In genomic region chr1:211653907-211654553, GRCh38 we compare ENCODE assay signal across 15 cellular contexts. TPM values are rescaled to one million over a fixed set of nuclear protein-coding genes. Genes with fewer than 3 reads are reported as not detected.
DNase-seq lines count a peak whose midpoint lies in the region; ATAC-seq and TF ChIP-seq lines count a peak whose summit lies in the region.
"Had no signal": no experiment of that assay in that cellular context is flagged by ENCODE, and none has a peak within 500 bp of the region (broad histone marks: within the 10 kb centered on the region; RNA-seq: fewer than 3 reads in every experiment).

No MANE protein-coding gene starts in this region.

- H3K9me3 ChIP-seq in trophoblast cell (ENCODE audit: insufficient read depth, low read depth, low read length) (peaks cover 2% of the 10 kb centered on the region), BE2C (no peaks in the 10 kb centered on the region), SK-N-SH (no peaks in the 10 kb centered on the region)
- H3K9me3 ChIP-seq: ascending aorta, gastrocnemius medialis, testis had no signal

- H3K4me3 ChIP-seq in trophoblast cell (ENCODE audit: low read depth, low read length) (no peak overlapping the region), BE2C (ENCODE audit: low read depth, low read length) (no peak overlapping the region), SK-N-SH (ENCODE audit: low read depth in 2 of 2, low read length in 1 of 2) (no peak overlapping the region)
- H3K4me3 ChIP-seq: gastrocnemius medialis had no signal

- no peaks in the 10 kb centered on the region for H3K9me2 ChIP-seq in SK-N-SH

- H3K4ac ChIP-seq in trophoblast cell (ENCODE audit: low read depth, low read length) = no peak overlapping the region

- peak overlapping the region; percentile 14 for H3K9ac ChIP-seq in trophoblast cell (ENCODE audit: low read length)
- no peak overlapping the region for H3K9ac ChIP-seq in SK-N-SH

- TF ChIP-seq CTCF in BE2C (IDR thresholded peaks at IDR 0.05; ENCODE audit: low read depth, low read length) (no peak), SK-N-SH (IDR thresholded peaks at IDR 0.05) (no peak)

- DNase-seq in EH (ENCODE audit: low read depth) (peak; percentile 63), RKO (ENCODE audit: low spot score) (peak; percentile 31), fibroblast of gingiva (ENCODE audit: low read depth) (peak; percentile 29), trophoblast cell (no peak), BE2C (no peak), activated T-cell treated with anti-CD3 and anti-CD28 coated beads for 4 hours (no peak), SK-N-SH (no peak)
- DNase-seq: activated CD4-positive, alpha-beta T cell treated with anti-CD3 and anti-CD28 coated beads, Interleukin-2, amount 50 U/mL, for 1 hour; gastrocnemius medialis; NCI-H1417 treated with DMSO at 0.1 percent for 48 hours; NCI-H510A; testis had no signal

- H3K18ac ChIP-seq in trophoblast cell (ENCODE audit: low read length) = no peak overlapping the region

- no peaks in the 10 kb centered on the region for H4K20me1 ChIP-seq in SK-N-SH (ENCODE audit: insufficient read depth)

- no peak for TF ChIP-seq RAD21 in SK-N-SH (IDR thresholded peaks at IDR 0.05; ENCODE audit: low read length)

- H3F3A ChIP-seq in SK-N-SH (replicated peaks; ENCODE audit: insufficient read depth) = no peaks in the 10 kb centered on the region

- peak overlapping the region; percentile 4 for H2BK12ac ChIP-seq in trophoblast cell (ENCODE audit: low read length)

- H4K8ac ChIP-seq in trophoblast cell (ENCODE audit: low read depth, low read length) = no peak overlapping the region

- no peak overlapping the region for H4K91ac ChIP-seq in trophoblast cell (ENCODE audit: low read depth, low read length)

- H3K79me2 ChIP-seq in trophoblast cell (ENCODE audit: control insufficient read depth, insufficient read depth, low read length, poor library complexity) (no peaks in the 10 kb centered on the region), SK-N-SH (ENCODE audit: insufficient read depth) (no peaks in the 10 kb centered on the region)

- no peak for ATAC-seq in GM18858 (IDR thresholded peaks at IDR 0.05; ENCODE audit: unreplicated experiment)

- no peak overlapping the region for H2BK5ac ChIP-seq in trophoblast cell (ENCODE audit: low read depth, low read length, poor library complexity)

- H3K23ac ChIP-seq in trophoblast cell (ENCODE audit: low read length) = no peak overlapping the region

- H3K27ac ChIP-seq in trophoblast cell (ENCODE audit: low read depth, low read length) = no peak overlapping the region
- H3K27ac ChIP-seq in SK-N-SH (ENCODE audit: low read depth in 2 of 2, low read length in 1 of 2) = no peak overlapping the region
- H3K27ac ChIP-seq: ascending aorta, C4-2B, gastrocnemius medialis, testis had no signal

- no peaks in the 10 kb centered on the region for H3K79me1 ChIP-seq in trophoblast cell (ENCODE audit: low read length)

- H2AFZ ChIP-seq in trophoblast cell (ENCODE audit: insufficient read depth, low read length, poor library complexity) (no peak overlapping the region), SK-N-SH (ENCODE audit: low read depth) (no peak overlapping the region)

- TF ChIP-seq EP300 in SK-N-SH (IDR thresholded peaks at IDR 0.05; ENCODE audit: borderline replicate concordance in 1 of 2, low read depth in 1 of 2, low read length in 1 of 2) = no peak

- H3K4me2 ChIP-seq in trophoblast cell (ENCODE audit: low read length) (no peak overlapping the region), SK-N-SH (no peak overlapping the region)

- WGBS in trophoblast cell (ENCODE audit: extremely low coverage, insufficient coverage, insufficient read length) = no CpG with 5 or more reads among the region's 9 CpGs
- WGBS in SK-N-SH (ENCODE audit: low lambda C conversion rate) = 73% methylated on average over 9 of the region's 9 CpGs

- H3K36me3 ChIP-seq in trophoblast cell (ENCODE audit: control insufficient read depth in 1 of 2, insufficient read depth in 2 of 2, low read length in 2 of 2) (no peaks in the 10 kb centered on the region), BE2C (no peaks in the 10 kb centered on the region), SK-N-SH (replicated peaks in 1 of 2; ENCODE audit: control insufficient read depth in 1 of 2, insufficient read depth in 2 of 2, low read length in 1 of 2) (no peaks in the 10 kb centered on the region)
- H3K36me3 ChIP-seq: ascending aorta, gastrocnemius medialis had no signal

- no peak overlapping the region for H4K12ac ChIP-seq in trophoblast cell (ENCODE audit: low read depth, low read length)

- no peak overlapping the region for H2BK120ac ChIP-seq in trophoblast cell (ENCODE audit: insufficient read depth, low read length, poor library complexity)

- H3K27me3 ChIP-seq in trophoblast cell (ENCODE audit: insufficient read depth, low read length) = no peaks in the 10 kb centered on the region
- H3K27me3 ChIP-seq in BE2C = no peaks in the 10 kb centered on the region
- no peaks in the 10 kb centered on the region for H3K27me3 ChIP-seq in SK-N-SH (ENCODE audit: insufficient read depth)
- H3K27me3 ChIP-seq: ascending aorta, gastrocnemius medialis, testis had no signal

- CTCF ChIA-PET in SK-N-SH (lab: Yijun Ruan, JAX) = interaction anchor here (0.7 to 12.7 kb wide), 34 partner anchors 9 to 1247 kb away, joined by 3 to 209 read pairs (median 4); partner anchors contain the start of gene SLC30A1

- peaks cover 0 to 12% of the 10 kb centered on the region in 2 experiments for H3K4me1 ChIP-seq in trophoblast cell (ENCODE audit: control insufficient read depth in 1 of 2, insufficient read depth in 2 of 2, low read length in 2 of 2)
- no peaks in the 10 kb centered on the region for H3K4me1 ChIP-seq in BE2C
- peaks cover 0 to 4% of the 10 kb centered on the region in 2 experiments; a peak in 1 of 4 replicates for H3K4me1 ChIP-seq in SK-N-SH (ENCODE audit: control insufficient read depth in 1 of 2, insufficient read depth in 2 of 2, low read depth in 1 of 2, low read length in 1 of 2)
- H3K4me1 ChIP-seq: gastrocnemius medialis, testis had no signal

- POLR2A ChIA-PET in SK-N-SH (lab: Yijun Ruan, JAX) = no interaction called here

- peak overlapping the region; percentile 32 for H2AK5ac ChIP-seq in trophoblast cell (ENCODE audit: low read length)

- H3K14ac ChIP-seq in trophoblast cell (ENCODE audit: low read length) = no peak overlapping the region

TF ChIP-seq in SK-N-SH, 30 proteins besides CTCF, POLR2A, EP300 and RAD21 (continues in another document):
- TF ChIP-seq EZH2phosphoT487 (IDR thresholded peaks at IDR 0.05; ENCODE audit: borderline replicate concordance, low read depth) (no peak), MXI1 (IDR thresholded peaks at IDR 0.05; ENCODE audit: low read depth, low read length) (no peak), RCOR1 (IDR thresholded peaks at IDR 0.05; ENCODE audit: low read length) (no peak), TAF1 (IDR thresholded peaks at IDR 0.05; ENCODE audit: borderline replicate concordance, low read depth, low read length) (no peak), REST (IDR thresholded peaks at IDR 0.05; ENCODE audit: low read depth, low read length) (no peak), FOXM1 (IDR thresholded peaks at IDR 0.05; ENCODE audit: low read depth) (no peak), RFX5 (IDR thresholded peaks at IDR 0.05; ENCODE audit: low read length) (no peak), GABPA (IDR thresholded peaks at IDR 0.05; ENCODE audit: low read depth) (no peak), CHD2 (IDR thresholded peaks at IDR 0.05; ENCODE audit: low read length, partially characterized antibody) (no peak), ELF1 (IDR thresholded peaks at IDR 0.05) (no peak), TCF12 (IDR thresholded peaks at IDR 0.05) (no peak), TEAD4 (IDR thresholded peaks at IDR 0.05; ENCODE audit: borderline replicate concordance, insufficient read depth) (no peak), IRF3 (IDR thresholded peaks at IDR 0.05; ENCODE audit: low read depth, low read length) (no peak)

RNA-seq across cellular contexts. Expression of gene NEK2, which starts 21.4 kb away (rescaled TPM):
- polyA plus RNA-seq in trophoblast cell (2013) = 10.1 and 11.4 TPM in 2 replicates
- 5.5 TPM for polyA plus RNA-seq in BE2C (2012; ENCODE audit: insufficient read depth, insufficient read length, low read depth)
- 8.2 and 9.4 TPM in 2 replicates for polyA plus RNA-seq in SK-N-SH (2012; rRNA removed)
- 11.5 and 12.7 TPM in 2 replicates for polyA plus RNA-seq in SK-N-SH (2012; cell fraction: cytosol; rRNA removed)
- 3.4 and 4.2 TPM in 2 replicates for polyA plus RNA-seq in SK-N-SH (2012; cell fraction: nucleus; rRNA removed)

Comparison
In these comparisons a context has a peak if more than half of its experiments do, and no peak if none do; other contexts are left out.
1. DNase-seq: peak in EH (single experiment), RKO (single experiment) and fibroblast of gingiva (single experiment); none in trophoblast cell (0 of 2), BE2C (single experiment), activated T-cell treated with anti-CD3 and anti-CD28 coated beads for 4 hours (single experiment) and SK-N-SH (single experiment).